In the genomic region with DNA sequence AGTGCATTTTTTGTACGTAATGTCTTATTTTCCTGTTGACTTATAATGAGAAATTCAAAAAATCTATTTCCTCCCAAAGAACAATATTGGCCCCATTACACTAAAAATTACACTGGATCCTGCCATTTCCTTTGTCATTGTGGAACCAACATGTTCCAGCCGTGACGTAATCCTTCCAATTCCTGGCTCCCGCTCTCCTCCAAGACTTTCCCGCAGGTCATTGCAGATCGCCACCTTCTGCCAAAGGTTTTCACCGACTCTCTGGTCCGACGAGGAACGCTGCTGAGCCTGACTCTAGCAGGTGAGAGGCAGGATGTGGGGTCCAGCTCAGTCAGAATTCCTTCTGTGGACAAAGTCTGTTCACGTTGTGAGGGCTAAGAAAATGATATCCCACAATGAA, we compare ENCODE assay signal across 23 cellular contexts. TPM values are rescaled to one million over a fixed set of nuclear protein-coding genes. Genes with fewer than 3 reads are reported as not detected.
DNase-seq lines count a peak whose midpoint lies in the region; ATAC-seq and TF ChIP-seq lines count a peak whose summit lies in the region.
"Had no signal": no experiment of that assay in that cellular context is flagged by ENCODE, and none has a peak within 500 bp of the region (broad histone marks: within the 10 kb centered on the region; RNA-seq: fewer than 3 reads in every experiment).

No MANE protein-coding gene starts in this region.

- H3K23ac ChIP-seq in mesendoderm (ENCODE audit: low read length), result no peak overlapping the region

- no peak overlapping the region for H2BK5ac ChIP-seq in mesendoderm (ENCODE audit: low read length)

- no peak overlapping the region for H2BK15ac ChIP-seq in mesendoderm (replicated peaks; ENCODE audit: low read depth)

- H3K4ac ChIP-seq in mesendoderm (ENCODE audit: low read depth, low read length), result no peak overlapping the region

- intact Hi-C loops in heart left ventricle (cut with DNase I), result loop anchor here in 6 of 10 donors (5.0 to 10.0 kb wide), 4 partner anchors 36 to 306 kb away; partner anchors contain the start of gene PTGR3 (in 3 of the 6)
- intact Hi-C loops in left cardiac atrium (cut with DNase I), result no loop called here

- no peak overlapping the region for H4K5ac ChIP-seq in mesendoderm (ENCODE audit: low read length)

- H3K18ac ChIP-seq in mesendoderm (ENCODE audit: low read length), result no peak overlapping the region

- no peak overlapping the region for H3K4me2 ChIP-seq in mesendoderm (ENCODE audit: low read length)

- peaks cover 4% of the 10 kb centered on the region for H3K27me3 Mint-ChIP-seq in endodermal cell (ENCODE audit: insufficient read depth)

- TF ChIP-seq POLR2A in heart left ventricle (IDR thresholded peaks at IDR 0.05) (no peak), GM18505 (IDR thresholded peaks at IDR 0.05; ENCODE audit: borderline replicate concordance, extremely low read depth, insufficient read depth, insufficient read length) (no peak)

- H3K9me3 ChIP-seq in heart left ventricle (no peaks in the 10 kb centered on the region), endodermal cell (ENCODE audit: control insufficient read depth, low read length) (no peaks in the 10 kb centered on the region), skeletal muscle tissue (ENCODE audit: control insufficient read depth in 3 of 3, low read length in 3 of 3) (no peaks in the 10 kb centered on the region)

- ATAC-seq in heart left ventricle (peak in 1 of 4 donors; percentile 67), left cardiac atrium (no peak), GM18505 (IDR thresholded peaks at IDR 0.05; ENCODE audit: unreplicated experiment) (no peak)
- ATAC-seq: CD8-positive, alpha-beta T cell had no signal

- no peak overlapping the region for H3K56ac ChIP-seq in mesendoderm (ENCODE audit: low read length)

- H4K8ac ChIP-seq in mesendoderm (ENCODE audit: low read depth, low read length), result no peak overlapping the region

- DNase-seq in heart left ventricle (peak in 2 of 5 donors; percentile 52 to 54), left cardiac atrium (no peak), endodermal cell (peak; percentile 46), mesendoderm (peak; percentile 15), HT-29 (ENCODE audit: low spot score) (no peak), COLO668 (lab: John Stamatoyannopoulos, UW; ENCODE audit: unreplicated experiment) (no peak)
- DNase-seq: AML-193, C1 segment of cervical spinal cord, Calu3, DMS53, GDM1, HFFc6, IMR-90, NCI-H1105 treated with DMSO at 0.1 percent for 48 hours, NCI-H2029 treated with DMSO at 0.1 percent for 48 hours, NCI-H2171 treated with DMSO at 0.1 percent for 48 hours, NCI-H446, NCI-H526, SHP77 had no signal

- no peaks in the 10 kb centered on the region for H3K79me1 ChIP-seq in mesendoderm (ENCODE audit: low read length)

- H3K36me3 Mint-ChIP-seq in endodermal cell (ENCODE audit: low read depth), result no peaks in the 10 kb centered on the region
- H3K36me3 Mint-ChIP-seq: CD8-positive, alpha-beta T cell had no signal

- no peak overlapping the region for H2BK120ac ChIP-seq in mesendoderm (ENCODE audit: low read depth, low read length)

- TF ChIP-seq CTCF in heart left ventricle (IDR thresholded peaks at IDR 0.05), result no peak
- TF ChIP-seq CTCF in endodermal cell (conservative IDR thresholded peaks at IDR 0.05), result no peak

- H2AK5ac ChIP-seq in mesendoderm (ENCODE audit: low read length), result no peak overlapping the region

- H3K9ac ChIP-seq in endodermal cell (ENCODE audit: extremely low read depth, low read length, poor library complexity, severe bottlenecking) (no peak overlapping the region), mesendoderm (ENCODE audit: low read length) (no peak overlapping the region), skeletal muscle tissue (ENCODE audit: low read depth in 1 of 3, low read length in 3 of 3) (peak overlapping the region in 1 of 3 donors; percentile 3)

- H3K4me1 Mint-ChIP-seq in endodermal cell, result peaks cover 5% of the 10 kb centered on the region

- 61 to 75% (median 67%) methylated on average over 11 of the region's 11 CpGs for WGBS in heart left ventricle, 4 donors
- WGBS in endodermal cell (ENCODE audit: insufficient coverage in 1 of 2, insufficient read length in 1 of 2), 2 experiments, result 92 to 94% methylated on average over 10 to 11 of the region's 11 CpGs
- no CpG with 5 or more reads among the region's 11 CpGs for WGBS in mesendoderm (ENCODE audit: extremely low coverage, insufficient coverage, low lambda C conversion rate)

- H3K27me3 ChIP-seq in heart left ventricle (no peaks in the 10 kb centered on the region), endodermal cell (ENCODE audit: control insufficient read depth, insufficient read depth, low read length, poor library complexity, severe bottlenecking) (no peaks in the 10 kb centered on the region), mesendoderm (ENCODE audit: insufficient read depth, low read length, poor library complexity) (no peaks in the 10 kb centered on the region), skeletal muscle tissue (ENCODE audit: control insufficient read depth in 3 of 3, insufficient read depth in 3 of 3, low read length in 3 of 3) (no peaks in the 10 kb centered on the region)

- H3K4me3 ChIP-seq in heart left ventricle, result peak overlapping the region in 3 of 12 donors; percentile 11 to 48 (median 34)
- H3K4me3 ChIP-seq in endodermal cell (ENCODE audit: low read length), result no peak overlapping the region
- no peak overlapping the region for H3K4me3 ChIP-seq in mesendoderm (ENCODE audit: low read length)
- H3K4me3 ChIP-seq in skeletal muscle tissue (ENCODE audit: low read length in 3 of 3), result no peak overlapping the region
- H3K4me3 ChIP-seq: SK-N-MC had no signal

- H3K36me3 ChIP-seq in heart left ventricle (no peaks in the 10 kb centered on the region), endodermal cell (ENCODE audit: control insufficient read depth, insufficient read depth, low read length) (no peaks in the 10 kb centered on the region), mesendoderm (ENCODE audit: control insufficient read depth, insufficient read depth, low read length) (no peaks in the 10 kb centered on the region), skeletal muscle tissue (ENCODE audit: control insufficient read depth in 3 of 3, insufficient read depth in 3 of 3, low read length in 3 of 3) (no peaks in the 10 kb centered on the region)

- H3K79me2 ChIP-seq in mesendoderm (ENCODE audit: control insufficient read depth, insufficient read depth, low read length), result no peaks in the 10 kb centered on the region

- no peaks in the 10 kb centered on the region for H3K9me3 Mint-ChIP-seq in endodermal cell
- H3K9me3 Mint-ChIP-seq: CD8-positive, alpha-beta T cell; HFFc6 had no signal

- H3K4me3 Mint-ChIP-seq in endodermal cell, result no peak overlapping the region
- H3K4me3 Mint-ChIP-seq: CD8-positive, alpha-beta T cell; HFFc6 had no signal

- H3K27ac ChIP-seq in heart left ventricle (peak overlapping the region; percentile 68 to 92 (median 74)), endodermal cell (ENCODE audit: low read depth, low read length) (no peak overlapping the region), mesendoderm (ENCODE audit: low read depth, low read length) (no peak overlapping the region), skeletal muscle tissue (ENCODE audit: low read depth, low read length) (peak overlapping the region; percentile 52)
- H3K27ac ChIP-seq: SK-N-MC had no signal

- H3K4me1 ChIP-seq in heart left ventricle (peaks cover 0 to 23% (median 7%) of the 10 kb centered on the region in 12 donors), endodermal cell (ENCODE audit: control insufficient read depth, insufficient read depth, low read length) (no peaks in the 10 kb centered on the region), mesendoderm (ENCODE audit: control insufficient read depth, low read depth, low read length) (no peaks in the 10 kb centered on the region), skeletal muscle tissue (ENCODE audit: control insufficient read depth in 3 of 3, insufficient read depth in 3 of 3, low read length in 3 of 3) (peaks cover 3 to 9% (median 4%) of the 10 kb centered on the region in 3 donors)

- H3K27ac Mint-ChIP-seq in endodermal cell, result no peak overlapping the region
- H3K27ac Mint-ChIP-seq: CD8-positive, alpha-beta T cell; HFFc6 had no signal

RNA-seq across cellular contexts. Expression of gene PTGR3, which starts 38.0 kb away (rescaled TPM):
- 10 to 100 TPM; 35.3 to 58.2 (median 49.4) TPM for total RNA-seq in heart left ventricle
- 10 to 100 TPM; 13.6 to 33.4 TPM for polyA plus RNA-seq in heart left ventricle
- 10 to 100 TPM; 33.8 to 51.1 TPM for total RNA-seq in left cardiac atrium
- total RNA-seq in endodermal cell, result 10 to 100 TPM; 12.2 to 13.3 TPM
- polyA plus RNA-seq in endodermal cell (2013, experiment 1 of 2), result 18.3 TPM
- 14.7 TPM for polyA plus RNA-seq in endodermal cell (2013, experiment 2 of 2)
- 1.3 TPM for polyA plus RNA-seq in mesendoderm (2013, experiment 1 of 2)
- 1.3 TPM for polyA plus RNA-seq in mesendoderm (2013, experiment 2 of 2)
- 12.5 TPM for total RNA-seq in skeletal muscle tissue
- 7.0 and 16.1 TPM in 2 replicates for total RNA-seq in HT-29 (2014; rRNA removed; shearing (Covaris generic))

RNA-seq across cellular contexts. Expression of gene TSHZ1, which starts 39.7 kb away (rescaled TPM):
- 10 to 100 TPM; 14.7 to 27.9 (median 19.5) TPM for total RNA-seq in heart left ventricle
- polyA plus RNA-seq in heart left ventricle, result 1 to 10 TPM; 7.5 to 8.8 TPM
- 10 to 100 TPM; 14.0 to 22.6 TPM for total RNA-seq in left cardiac atrium
- total RNA-seq in endodermal cell, result 1 to 10 TPM; 1.1 to 1.7 TPM
- 15.0 TPM for polyA plus RNA-seq in endodermal cell (2013, experiment 1 of 2)
- polyA plus RNA-seq in endodermal cell (2013, experiment 2 of 2), result 14.4 TPM
- 0.32 TPM for polyA plus RNA-seq in mesendoderm (2013, experiment 1 of 2)
- polyA plus RNA-seq in mesendoderm (2013, experiment 2 of 2), result 0.21 TPM
- 5.7 TPM for total RNA-seq in skeletal muscle tissue
- 7.5 and 8.1 TPM in 2 replicates for total RNA-seq in HT-29 (2014; rRNA removed; shearing (Covaris generic))

Comparison
In these comparisons a context has a peak if more than half of its experiments do, and no peak if none do; other contexts are left out.
1. intact Hi-C loops: an anchor here in heart left ventricle (5.0 to 10.0 kb wide); none called in left cardiac atrium.
2. DNase-seq: peak in endodermal cell (single experiment) and mesendoderm (single experiment); none in left cardiac atrium (single experiment), HT-29 (single experiment) and COLO668 (single experiment).
3. H3K27ac ChIP-seq: peak in heart left ventricle (12 of 12) and skeletal muscle tissue (single experiment); none in endodermal cell (single experiment) and mesendoderm (single experiment).